8 cellular contexts compared by ENCODE assay signal in genomic region chr3:95705786-95706418, GRCh38.
DNase-seq lines count a peak whose midpoint lies in the region; ATAC-seq and TF ChIP-seq lines count a peak whose summit lies in the region.

No MANE protein-coding gene starts in this region.

- ATAC-seq in GM21423 (IDR thresholded peaks at IDR 0.05; ENCODE audit: unreplicated experiment) = peak; percentile 79
- no peak for ATAC-seq in HG02763 (IDR thresholded peaks at IDR 0.05; ENCODE audit: unreplicated experiment)

- no peaks in the 10 kb centered on the region for H3K9me3 ChIP-seq in effector memory CD4-positive, alpha-beta T cell (ENCODE audit: control insufficient read depth, low read length)
- peaks cover 0 to 12% (median 0%) of the 10 kb centered on the region in 3 donors for H3K9me3 ChIP-seq in tibial artery

- H3K4me3 ChIP-seq in effector memory CD4-positive, alpha-beta T cell (ENCODE audit: insufficient read depth, low read depth, low read length, poor library complexity, severe bottlenecking) = peak overlapping the region; percentile 26
- H3K4me3 ChIP-seq in tibial artery = no peak overlapping the region

- intact Hi-C loops in tibial artery (cut with DNase I; ENCODE audit: low total_unique reads) = no loop called here

- no peak for TF ChIP-seq CTCF in tibial artery (IDR thresholded peaks at IDR 0.05)

- H3K27me3 ChIP-seq in effector memory CD4-positive, alpha-beta T cell (replicated peaks; ENCODE audit: control insufficient read depth, insufficient read depth, low read length, poor library complexity, severe bottlenecking) = no peaks in the 10 kb centered on the region
- H3K27me3 ChIP-seq in tibial artery = no peaks in the 10 kb centered on the region

- no peak overlapping the region for H3K27ac ChIP-seq in effector memory CD4-positive, alpha-beta T cell (ENCODE audit: insufficient read depth, low read length, poor library complexity, severe bottlenecking)
- no peak overlapping the region for H3K27ac ChIP-seq in tibial artery

- no peaks in the 10 kb centered on the region for H3K4me1 ChIP-seq in effector memory CD4-positive, alpha-beta T cell (ENCODE audit: control insufficient read depth, insufficient read depth, low read length, poor library complexity, severe bottlenecking)
- no peaks in the 10 kb centered on the region for H3K4me1 ChIP-seq in tibial artery

- H3K36me3 ChIP-seq in effector memory CD4-positive, alpha-beta T cell (ENCODE audit: control insufficient read depth, insufficient read depth, low read length) = no peaks in the 10 kb centered on the region
- no peaks in the 10 kb centered on the region for H3K36me3 ChIP-seq in tibial artery

- DNase-seq in CMK (ENCODE audit: low read depth) (peak; percentile 21), NAMALWA (ENCODE audit: low spot score) (peak; percentile 31), NCI-H345 (lab: John Stamatoyannopoulos, UW) (no peak), NCI-H187 (lab: John Stamatoyannopoulos, UW) (no peak), tibial artery (no peak)
- no peak for DNase-seq in effector memory CD4-positive, alpha-beta T cell

Comparison
In these comparisons a context has a peak if more than half of its experiments do, and no peak if none do; other contexts are left out.
1. DNase-seq: peak in CMK (single experiment) and NAMALWA (single experiment); none in effector memory CD4-positive, alpha-beta T cell (0 of 3), NCI-H345 (single experiment), NCI-H187 (0 of 2) and tibial artery (0 of 2).